Comparison of ENCODE assay signal across 10 cellular contexts in genomic region chr6:42970859-42971612, GRCh38. TPM values are rescaled to one million over a fixed set of nuclear protein-coding genes. Genes with fewer than 3 reads are reported as not detected.
A peak's percentile ranks its signal among the peaks of the same experiment; 100 is the strongest.
DNase-seq lines count a peak whose midpoint lies in the region; ATAC-seq, FAIRE-seq and TF ChIP-seq lines count a peak whose summit lies in the region.
"Had no signal": no experiment of that assay in that cellular context is flagged by ENCODE, and none has a peak within 500 bp of the region (broad histone marks: within the 10 kb centered on the region; RNA-seq: fewer than 3 reads in every experiment).

No MANE protein-coding gene starts in this region.

- TF ChIP-seq CTCF in Calu3 (IDR thresholded peaks at IDR 0.05; ENCODE audit: unreplicated experiment) (no peak), HepG2 (CRISPR knock-in tag; IDR thresholded peaks at IDR 0.05) (no peak), lower lobe of right lung (IDR thresholded peaks at IDR 0.05) (no peak)

- BruUV-seq in Calu3 (replicated peaks; lab: Mats Ljungman, UMichigan) (no TSS peak), HepG2 (replicated peaks; lab: Mats Ljungman, UMichigan) (no TSS peak)

- no peak overlapping the region for H3K9ac ChIP-seq in HUES48 (ENCODE audit: low read depth, low read length)
- H3K9ac ChIP-seq in HepG2 (ENCODE audit: insufficient read depth, low read depth, low read length): no peak overlapping the region

- peaks cover 3% of the 10 kb centered on the region for H3K36me3 ChIP-seq in HUES48 (ENCODE audit: control insufficient read depth, insufficient read depth, low read length)
- no peaks in the 10 kb centered on the region for H3K36me3 ChIP-seq in HepG2 (replicated peaks in 1 of 2; ENCODE audit: control insufficient read depth in 1 of 2, insufficient read depth in 2 of 2, low read length in 2 of 2)
- peaks cover 44% of the 10 kb centered on the region for H3K36me3 ChIP-seq in lower lobe of right lung

- TF ChIP-seq EP300 in HepG2 (IDR thresholded peaks at IDR 0.05; ENCODE audit: low read depth in 2 of 2, low read length in 2 of 2) (no peak), HepG2 (CRISPR knock-in tag; IDR thresholded peaks at IDR 0.05; ENCODE audit: borderline replicate concordance) (no peak)

- DNase-seq in Calu3 (peak; percentile 15), HepG2 (ENCODE audit: low spot score) (peak; percentile 32), NCI-H146 treated with DMSO at 0.1 percent for 48 hours (lab: John Stamatoyannopoulos, UW; ENCODE audit: unreplicated experiment) (no peak), GF-D8 (lab: John Stamatoyannopoulos, UW) (no peak), lower lobe of right lung (no peak)
- DNase-seq in activated T-helper 2 cell treated with anti-CD3 and anti-CD28 coated beads, Interferon-gamma antibody, Interleukin-2, Interleukin-4, amounts not matched to agents 10 μg/mL and 5 μg/mL and 100 μg/mL, durations not matched to agents 14 hours and 24 hours and 36 hours (ENCODE audit: low spot score): no peak
- DNase-seq in effector CD8-positive, alpha-beta T cell (lab: John Stamatoyannopoulos, UW): no peak
- DNase-seq: activated effector memory CD4-positive, alpha-beta T cell treated with Interleukin-2 at 50 U/mL for 16 hours had no signal

- H3K27me3 ChIP-seq in HUES48 (ENCODE audit: control insufficient read depth, insufficient read depth, low read length): no peaks in the 10 kb centered on the region
- no peaks in the 10 kb centered on the region for H3K27me3 ChIP-seq in HepG2 (ENCODE audit: control insufficient read depth in 1 of 2, insufficient read depth in 2 of 2, low read length in 2 of 2)
- no peaks in the 10 kb centered on the region for H3K27me3 ChIP-seq in lower lobe of right lung (ENCODE audit: low read depth)

- intact Hi-C loops in Calu3 (cut with micrococcal nuclease; ENCODE audit: unreplicated experiment): no loop called here
- intact Hi-C loops in activated T-helper 2 cell treated with anti-CD3 and anti-CD28 coated beads, Interferon-gamma antibody, Interleukin-2, Interleukin-4, amounts not matched to agents 10 μg/mL and 5 μg/mL and 100 μg/mL, durations not matched to agents 14 hours and 24 hours and 36 hours (cut with micrococcal nuclease): no loop called here
- intact Hi-C loops in HepG2 (cut with micrococcal nuclease; ENCODE audit: unreplicated experiment): loop anchor here (2.0 kb wide), 1 partner anchor 42 kb away; the partner anchor contains the start of gene CNPY3
- intact Hi-C loops in lower lobe of right lung (cut with DNase I): no loop called here

- WGBS in HepG2 (ENCODE audit: low lambda C conversion rate): 70% methylated on average over 4 of the region's 4 CpGs

- no peaks in the 10 kb centered on the region for H3K79me2 ChIP-seq in HepG2 (ENCODE audit: insufficient read depth, low read length)

- H3K36me3 Mint-ChIP-seq in Calu3 (ENCODE audit: insufficient read depth, unreplicated experiment): peaks cover 18% of the 10 kb centered on the region
- peaks cover 30% of the 10 kb centered on the region for H3K36me3 Mint-ChIP-seq in activated T-helper 2 cell treated with anti-CD3 and anti-CD28 coated beads, Interferon-gamma antibody, Interleukin-2, Interleukin-4, amounts not matched to agents 10 μg/mL and 5 μg/mL and 100 μg/mL, durations not matched to agents 14 hours and 24 hours and 36 hours (ENCODE audit: low read depth)

- no peak overlapping the region for H3K4me3 ChIP-seq in HUES48 (ENCODE audit: low read depth, low read length)
- no peak overlapping the region for H3K4me3 ChIP-seq in HepG2 (replicated peaks in 1 of 3; ENCODE audit: insufficient read depth in 1 of 3, low read depth in 2 of 3, low read length in 3 of 3)
- H3K4me3 ChIP-seq in lower lobe of right lung: no peak overlapping the region

- H3K9me3 ChIP-seq in HUES48 (ENCODE audit: control insufficient read depth, insufficient read depth, low read length) (no peaks in the 10 kb centered on the region), HepG2 (ENCODE audit: low read length) (no peaks in the 10 kb centered on the region), lower lobe of right lung (no peaks in the 10 kb centered on the region)

- FAIRE-seq in HepG2 (lab: Jason Lieb, UNC): no peak
- FAIRE-seq: keratinocyte had no signal

- peaks cover 18% of the 10 kb centered on the region for H3K4me1 Mint-ChIP-seq in Calu3 (ENCODE audit: low read depth, unreplicated experiment)
- H3K4me1 Mint-ChIP-seq in activated T-helper 2 cell treated with anti-CD3 and anti-CD28 coated beads, Interferon-gamma antibody, Interleukin-2, Interleukin-4, amounts not matched to agents 10 μg/mL and 5 μg/mL and 100 μg/mL, durations not matched to agents 14 hours and 24 hours and 36 hours (ENCODE audit: low read depth): peaks cover 10% of the 10 kb centered on the region

- CTCF ChIA-PET in Calu3 (lab: Charles Lee): interaction anchor here (0.6 to 1.4 kb wide), 5 partner anchors 13 to 230 kb away, joined by 3 to 5 read pairs (median 3); partner anchors contain the start of gene PPP2R5D
- CTCF ChIA-PET in HepG2 (lab: Yijun Ruan, JAX; ENCODE audit: low intra/inter-chr PET ratio, low total read pairs): no interaction called here

- no peak overlapping the region for H2AFZ ChIP-seq in HepG2 (ENCODE audit: low read length)

- H3K9me3 Mint-ChIP-seq in Calu3 (ENCODE audit: low read depth, unreplicated experiment): no peaks in the 10 kb centered on the region
- no peaks in the 10 kb centered on the region for H3K9me3 Mint-ChIP-seq in activated T-helper 2 cell treated with anti-CD3 and anti-CD28 coated beads, Interferon-gamma antibody, Interleukin-2, Interleukin-4, amounts not matched to agents 10 μg/mL and 5 μg/mL and 100 μg/mL, durations not matched to agents 14 hours and 24 hours and 36 hours

- ATAC-seq in HepG2 (peak; percentile 39), lower lobe of right lung (no peak)

- no peak overlapping the region for H3K4me3 Mint-ChIP-seq in Calu3 (ENCODE audit: low read depth, unreplicated experiment)
- no peak overlapping the region for H3K4me3 Mint-ChIP-seq in activated T-helper 2 cell treated with anti-CD3 and anti-CD28 coated beads, Interferon-gamma antibody, Interleukin-2, Interleukin-4, amounts not matched to agents 10 μg/mL and 5 μg/mL and 100 μg/mL, durations not matched to agents 14 hours and 24 hours and 36 hours (ENCODE audit: low read depth)

- peak overlapping the region; percentile 29 for H3K27ac ChIP-seq in HUES48 (ENCODE audit: low read depth, low read length)
- H3K27ac ChIP-seq in HepG2 (ENCODE audit: extremely low read length, insufficient read depth, low read length): peak overlapping the region; percentile 30
- H3K27ac ChIP-seq in lower lobe of right lung: no peak overlapping the region

- in situ Hi-C loops in HepG2 (cut with HindIII; ENCODE audit: extremely low pct_ligation_motif_present, low pct_unique_long_range_greater_than_20kb): no loop called here

- no peak for TF ChIP-seq POLR2A in HepG2 (IDR thresholded peaks at IDR 0.05; ENCODE audit: insufficient read depth in 1 of 2, low read depth in 2 of 2, low read length in 2 of 2)

- H3K4me2 ChIP-seq in HepG2 (ENCODE audit: low read depth, low read length): no peak overlapping the region

- POLR2A ChIA-PET in HepG2 (lab: Yijun Ruan, JAX): interaction anchor here (0.6 to 3.4 kb wide), 10 partner anchors 8 to 89 kb away, joined by 3 to 38 read pairs (median 8); partner anchors contain the start of genes CNPY3, CUL7, KLHDC3 and MEA1

- H3K27ac Mint-ChIP-seq in Calu3 (ENCODE audit: unreplicated experiment): no peak overlapping the region
- peak overlapping the region; percentile 12 for H3K27ac Mint-ChIP-seq in activated T-helper 2 cell treated with anti-CD3 and anti-CD28 coated beads, Interferon-gamma antibody, Interleukin-2, Interleukin-4, amounts not matched to agents 10 μg/mL and 5 μg/mL and 100 μg/mL, durations not matched to agents 14 hours and 24 hours and 36 hours

- no peak for TF ChIP-seq RAD21 in HepG2 (CRISPR knock-in tag; IDR thresholded peaks at IDR 0.05)

- H4K20me1 ChIP-seq in HepG2 (ENCODE audit: insufficient read depth, low read length): no peaks in the 10 kb centered on the region

- H3K27me3 Mint-ChIP-seq in Calu3 (ENCODE audit: unreplicated experiment): no peaks in the 10 kb centered on the region
- no peaks in the 10 kb centered on the region for H3K27me3 Mint-ChIP-seq in activated T-helper 2 cell treated with anti-CD3 and anti-CD28 coated beads, Interferon-gamma antibody, Interleukin-2, Interleukin-4, amounts not matched to agents 10 μg/mL and 5 μg/mL and 100 μg/mL, durations not matched to agents 14 hours and 24 hours and 36 hours (ENCODE audit: low read depth)

- no peaks in the 10 kb centered on the region; the same call in 1 of the 2 replicates for H3K4me1 ChIP-seq in HUES48 (ENCODE audit: control insufficient read depth, insufficient read depth, low read length)
- H3K4me1 ChIP-seq in HepG2 (ENCODE audit: insufficient read depth, low read length): peaks cover 39% of the 10 kb centered on the region
- H3K4me1 ChIP-seq in lower lobe of right lung: no peaks in the 10 kb centered on the region

RNA-seq across cellular contexts. Expression of gene PEX6, which starts 7.9 kb away (rescaled TPM):
- 27.8 and 28.4 TPM in 2 replicates for total RNA-seq in Calu3 (2022)
- 26.0 and 27.8 TPM in 2 replicates for total RNA-seq in activated T-helper 2 cell treated with anti-CD3 and anti-CD28 coated beads, Interferon-gamma antibody, Interleukin-2, Interleukin-4, amounts not matched to agents 10 μg/mL and 5 μg/mL and 100 μg/mL, durations not matched to agents 14 hours and 24 hours and 36 hours
- total RNA-seq in HepG2 (2016; rRNA removed; fragmentation: Illumina TruSeq; extraction: Trizol): 3.6 and 5.1 TPM in 2 replicates
- 0.61 and 1.2 TPM in 2 replicates for total RNA-seq in HepG2 (2016; cell fraction: cytosol; rRNA removed; fragmentation: Illumina TruSeq; extraction: Trizol; ENCODE audit: low read depth)
- total RNA-seq in HepG2 (2016; cell fraction: insoluble cytoplasmic fraction; rRNA removed; fragmentation: Illumina TruSeq; extraction: Trizol): 2.9 and 4.9 TPM in 2 replicates
- total RNA-seq in HepG2 (2016; cell fraction: membrane; rRNA removed; fragmentation: Illumina TruSeq; extraction: Trizol): 2.1 TPM in 2 replicates
- total RNA-seq in HepG2 (2016; cell fraction: nucleus; rRNA removed; fragmentation: Illumina TruSeq; extraction: Trizol): 5.5 and 5.6 TPM in 2 replicates
- 6.7 and 8.5 TPM in 2 replicates for polyA plus RNA-seq in HepG2 (2011; rRNA removed)
- 5.0 and 6.5 TPM in 2 replicates for polyA plus RNA-seq in HepG2 (2011; cell fraction: cytosol; rRNA removed)
- polyA plus RNA-seq in HepG2 (2011; cell fraction: nucleus; rRNA removed): 46.4 and 54.7 TPM in 2 replicates
- polyA plus RNA-seq in HepG2 (2012): 8.5 and 12.2 TPM in 2 replicates
- polyA plus RNA-seq in HepG2 (2016; cell fraction: cytosol; fragmentation: Illumina TruSeq; extraction: Trizol; ENCODE audit: low read depth): 0.38 and 0.54 TPM in 2 replicates
- polyA plus RNA-seq in HepG2 (2016; cell fraction: insoluble cytoplasmic fraction; fragmentation: Illumina TruSeq; extraction: Trizol; ENCODE audit: low read depth): 2.3 and 3.1 TPM in 2 replicates
- polyA plus RNA-seq in HepG2 (2016; cell fraction: membrane; fragmentation: Illumina TruSeq; extraction: Trizol; ENCODE audit: low read depth): 1.00 and 1.0 TPM in 2 replicates
- polyA plus RNA-seq in HepG2 (2016; cell fraction: nucleus; fragmentation: Illumina TruSeq; extraction: Trizol; ENCODE audit: insufficient read depth, low read depth): 8.5 and 8.9 TPM in 2 replicates
- polyA minus RNA-seq in HepG2 (2011; rRNA and poly(A)+ RNA removed; ENCODE audit: low replicate concordance): 13.3 and 14.3 TPM in 2 replicates
- 4.7 and 7.1 TPM in 2 replicates for polyA minus RNA-seq in HepG2 (2011; cell fraction: cytosol; rRNA and poly(A)+ RNA removed)
- 7.8 and 8.2 TPM in 2 replicates for polyA minus RNA-seq in HepG2 (2011; cell fraction: nucleus; rRNA and poly(A)+ RNA removed)
- 33.3 TPM for total RNA-seq in lower lobe of right lung

RNA-seq across cellular contexts. Expression of gene GNMT, which starts 10.5 kb away (rescaled TPM):
- total RNA-seq in Calu3 (2022): 0.45 TPM in 1 of 2 replicates, not detected in the other
- 0.62 and 0.69 TPM in 2 replicates for total RNA-seq in activated T-helper 2 cell treated with anti-CD3 and anti-CD28 coated beads, Interferon-gamma antibody, Interleukin-2, Interleukin-4, amounts not matched to agents 10 μg/mL and 5 μg/mL and 100 μg/mL, durations not matched to agents 14 hours and 24 hours and 36 hours
- 7.0 and 7.3 TPM in 2 replicates for total RNA-seq in HepG2 (2016; rRNA removed; fragmentation: Illumina TruSeq; extraction: Trizol)
- total RNA-seq in HepG2 (2016; cell fraction: cytosol; rRNA removed; fragmentation: Illumina TruSeq; extraction: Trizol; ENCODE audit: low read depth): 3.1 and 3.3 TPM in 2 replicates
- total RNA-seq in HepG2 (2016; cell fraction: insoluble cytoplasmic fraction; rRNA removed; fragmentation: Illumina TruSeq; extraction: Trizol): 6.8 and 9.0 TPM in 2 replicates
- 3.4 and 3.5 TPM in 2 replicates for total RNA-seq in HepG2 (2016; cell fraction: membrane; rRNA removed; fragmentation: Illumina TruSeq; extraction: Trizol)
- 3.4 and 3.9 TPM in 2 replicates for total RNA-seq in HepG2 (2016; cell fraction: nucleus; rRNA removed; fragmentation: Illumina TruSeq; extraction: Trizol)
- polyA plus RNA-seq in HepG2 (2011; rRNA removed): 2.8 and 3.8 TPM in 2 replicates
- 4.4 and 5.1 TPM in 2 replicates for polyA plus RNA-seq in HepG2 (2011; cell fraction: cytosol; rRNA removed)
- polyA plus RNA-seq in HepG2 (2011; cell fraction: nucleus; rRNA removed): 3.3 and 3.5 TPM in 2 replicates
- 1.8 and 3.1 TPM in 2 replicates for polyA plus RNA-seq in HepG2 (2012)
- 2.8 and 3.0 TPM in 2 replicates for polyA plus RNA-seq in HepG2 (2016; cell fraction: cytosol; fragmentation: Illumina TruSeq; extraction: Trizol; ENCODE audit: low read depth)
- polyA plus RNA-seq in HepG2 (2016; cell fraction: insoluble cytoplasmic fraction; fragmentation: Illumina TruSeq; extraction: Trizol; ENCODE audit: low read depth): 7.2 and 7.5 TPM in 2 replicates
- polyA plus RNA-seq in HepG2 (2016; cell fraction: membrane; fragmentation: Illumina TruSeq; extraction: Trizol; ENCODE audit: low read depth): 2.2 and 2.4 TPM in 2 replicates
- 6.3 and 6.4 TPM in 2 replicates for polyA plus RNA-seq in HepG2 (2016; cell fraction: nucleus; fragmentation: Illumina TruSeq; extraction: Trizol; ENCODE audit: insufficient read depth, low read depth)
- polyA minus RNA-seq in HepG2 (2011; rRNA and poly(A)+ RNA removed; ENCODE audit: low replicate concordance): 0.33 and 2.7 TPM in 2 replicates
- polyA minus RNA-seq in HepG2 (2011; cell fraction: cytosol; rRNA and poly(A)+ RNA removed): 0.79 and 1.4 TPM in 2 replicates
- polyA minus RNA-seq in HepG2 (2011; cell fraction: nucleus; rRNA and poly(A)+ RNA removed): 0.52 and 0.62 TPM in 2 replicates
- total RNA-seq in lower lobe of right lung: 2.4 TPM

RNA-seq across cellular contexts. Expression of gene PPP2R5D, which starts 13.3 kb away (rescaled TPM):
- total RNA-seq in Calu3 (2022): 49.4 and 55.8 TPM in 2 replicates
- 62.7 and 63.2 TPM in 2 replicates for total RNA-seq in activated T-helper 2 cell treated with anti-CD3 and anti-CD28 coated beads, Interferon-gamma antibody, Interleukin-2, Interleukin-4, amounts not matched to agents 10 μg/mL and 5 μg/mL and 100 μg/mL, durations not matched to agents 14 hours and 24 hours and 36 hours
- total RNA-seq in HepG2 (2016; rRNA removed; fragmentation: Illumina TruSeq; extraction: Trizol): 55.6 and 60.4 TPM in 2 replicates
- 8.7 and 10.0 TPM in 2 replicates for total RNA-seq in HepG2 (2016; cell fraction: cytosol; rRNA removed; fragmentation: Illumina TruSeq; extraction: Trizol; ENCODE audit: low read depth)
- total RNA-seq in HepG2 (2016; cell fraction: insoluble cytoplasmic fraction; rRNA removed; fragmentation: Illumina TruSeq; extraction: Trizol): 50.4 and 57.8 TPM in 2 replicates
- 26.0 and 26.2 TPM in 2 replicates for total RNA-seq in HepG2 (2016; cell fraction: membrane; rRNA removed; fragmentation: Illumina TruSeq; extraction: Trizol)
- total RNA-seq in HepG2 (2016; cell fraction: nucleus; rRNA removed; fragmentation: Illumina TruSeq; extraction: Trizol): 32.7 and 35.1 TPM in 2 replicates
- 39.4 and 53.7 TPM in 2 replicates for polyA plus RNA-seq in HepG2 (2011; rRNA removed)
- 41.3 and 44.3 TPM in 2 replicates for polyA plus RNA-seq in HepG2 (2011; cell fraction: cytosol; rRNA removed)
- polyA plus RNA-seq in HepG2 (2011; cell fraction: nucleus; rRNA removed): 50.5 and 51.8 TPM in 2 replicates
- 34.9 and 36.8 TPM in 2 replicates for polyA plus RNA-seq in HepG2 (2012)
- 7.3 and 8.1 TPM in 2 replicates for polyA plus RNA-seq in HepG2 (2016; cell fraction: cytosol; fragmentation: Illumina TruSeq; extraction: Trizol; ENCODE audit: low read depth)
- polyA plus RNA-seq in HepG2 (2016; cell fraction: insoluble cytoplasmic fraction; fragmentation: Illumina TruSeq; extraction: Trizol; ENCODE audit: low read depth): 57.4 and 66.7 TPM in 2 replicates
- polyA plus RNA-seq in HepG2 (2016; cell fraction: membrane; fragmentation: Illumina TruSeq; extraction: Trizol; ENCODE audit: low read depth): 15.9 and 19.4 TPM in 2 replicates
- 64.1 and 68.3 TPM in 2 replicates for polyA plus RNA-seq in HepG2 (2016; cell fraction: nucleus; fragmentation: Illumina TruSeq; extraction: Trizol; ENCODE audit: insufficient read depth, low read depth)
- polyA minus RNA-seq in HepG2 (2011; rRNA and poly(A)+ RNA removed; ENCODE audit: low replicate concordance): 93.1 and 95.5 TPM in 2 replicates
- polyA minus RNA-seq in HepG2 (2011; cell fraction: cytosol; rRNA and poly(A)+ RNA removed): 33.1 and 38.4 TPM in 2 replicates
- polyA minus RNA-seq in HepG2 (2011; cell fraction: nucleus; rRNA and poly(A)+ RNA removed): 16.5 and 18.2 TPM in 2 replicates
- total RNA-seq in lower lobe of right lung: 24.5 TPM

RNA-seq across cellular contexts. Expression of gene CNPY3, which starts 41.8 kb away (rescaled TPM):
- total RNA-seq in Calu3 (2022): 57.9 and 60.7 TPM in 2 replicates
- total RNA-seq in activated T-helper 2 cell treated with anti-CD3 and anti-CD28 coated beads, Interferon-gamma antibody, Interleukin-2, Interleukin-4, amounts not matched to agents 10 μg/mL and 5 μg/mL and 100 μg/mL, durations not matched to agents 14 hours and 24 hours and 36 hours: 51.3 and 53.1 TPM in 2 replicates
- 31.4 and 60.2 TPM in 2 replicates for total RNA-seq in HepG2 (2016; rRNA removed; fragmentation: Illumina TruSeq; extraction: Trizol)
- total RNA-seq in HepG2 (2016; cell fraction: cytosol; rRNA removed; fragmentation: Illumina TruSeq; extraction: Trizol; ENCODE audit: low read depth): 25.4 and 31.7 TPM in 2 replicates
- total RNA-seq in HepG2 (2016; cell fraction: insoluble cytoplasmic fraction; rRNA removed; fragmentation: Illumina TruSeq; extraction: Trizol): 32.0 and 60.7 TPM in 2 replicates
- total RNA-seq in HepG2 (2016; cell fraction: membrane; rRNA removed; fragmentation: Illumina TruSeq; extraction: Trizol): 38.9 and 45.0 TPM in 2 replicates
- total RNA-seq in HepG2 (2016; cell fraction: nucleus; rRNA removed; fragmentation: Illumina TruSeq; extraction: Trizol): 42.6 and 49.4 TPM in 2 replicates
- polyA plus RNA-seq in HepG2 (2011; rRNA removed): 38.3 and 42.3 TPM in 2 replicates
- polyA plus RNA-seq in HepG2 (2011; cell fraction: cytosol; rRNA removed): 43.4 and 51.8 TPM in 2 replicates
- polyA plus RNA-seq in HepG2 (2011; cell fraction: nucleus; rRNA removed): 30.8 and 35.3 TPM in 2 replicates
- 51.7 and 54.0 TPM in 2 replicates for polyA plus RNA-seq in HepG2 (2012)
- 38.7 and 48.0 TPM in 2 replicates for polyA plus RNA-seq in HepG2 (2016; cell fraction: cytosol; fragmentation: Illumina TruSeq; extraction: Trizol; ENCODE audit: low read depth)
- 35.6 and 38.7 TPM in 2 replicates for polyA plus RNA-seq in HepG2 (2016; cell fraction: insoluble cytoplasmic fraction; fragmentation: Illumina TruSeq; extraction: Trizol; ENCODE audit: low read depth)
- polyA plus RNA-seq in HepG2 (2016; cell fraction: membrane; fragmentation: Illumina TruSeq; extraction: Trizol; ENCODE audit: low read depth): 44.3 and 50.0 TPM in 2 replicates
- 94.9 and 101 TPM in 2 replicates for polyA plus RNA-seq in HepG2 (2016; cell fraction: nucleus; fragmentation: Illumina TruSeq; extraction: Trizol; ENCODE audit: insufficient read depth, low read depth)
- 28.5 and 45.2 TPM in 2 replicates for polyA minus RNA-seq in HepG2 (2011; rRNA and poly(A)+ RNA removed; ENCODE audit: low replicate concordance)
- 16.2 and 20.4 TPM in 2 replicates for polyA minus RNA-seq in HepG2 (2011; cell fraction: cytosol; rRNA and poly(A)+ RNA removed)
- polyA minus RNA-seq in HepG2 (2011; cell fraction: nucleus; rRNA and poly(A)+ RNA removed): 9.7 and 11.9 TPM in 2 replicates
- total RNA-seq in lower lobe of right lung: 84.0 TPM

RNA-seq across cellular contexts. Expression of gene MEA1, which starts 42.7 kb away (rescaled TPM):
- 110 and 115 TPM in 2 replicates for total RNA-seq in Calu3 (2022)
- total RNA-seq in activated T-helper 2 cell treated with anti-CD3 and anti-CD28 coated beads, Interferon-gamma antibody, Interleukin-2, Interleukin-4, amounts not matched to agents 10 μg/mL and 5 μg/mL and 100 μg/mL, durations not matched to agents 14 hours and 24 hours and 36 hours: 90.9 and 91.2 TPM in 2 replicates
- total RNA-seq in HepG2 (2016; rRNA removed; fragmentation: Illumina TruSeq; extraction: Trizol): 86.2 and 110 TPM in 2 replicates
- total RNA-seq in HepG2 (2016; cell fraction: cytosol; rRNA removed; fragmentation: Illumina TruSeq; extraction: Trizol; ENCODE audit: low read depth): 73.4 and 74.1 TPM in 2 replicates
- total RNA-seq in HepG2 (2016; cell fraction: insoluble cytoplasmic fraction; rRNA removed; fragmentation: Illumina TruSeq; extraction: Trizol): 91.8 and 113 TPM in 2 replicates
- 73.5 and 81.5 TPM in 2 replicates for total RNA-seq in HepG2 (2016; cell fraction: membrane; rRNA removed; fragmentation: Illumina TruSeq; extraction: Trizol)
- 28.1 and 30.3 TPM in 2 replicates for total RNA-seq in HepG2 (2016; cell fraction: nucleus; rRNA removed; fragmentation: Illumina TruSeq; extraction: Trizol)
- 75.6 and 76.6 TPM in 2 replicates for polyA plus RNA-seq in HepG2 (2011; rRNA removed)
- polyA plus RNA-seq in HepG2 (2011; cell fraction: cytosol; rRNA removed): 82.4 and 83.4 TPM in 2 replicates
- 22.5 and 25.9 TPM in 2 replicates for polyA plus RNA-seq in HepG2 (2011; cell fraction: nucleus; rRNA removed)
- 72.3 and 76.5 TPM in 2 replicates for polyA plus RNA-seq in HepG2 (2012)
- polyA plus RNA-seq in HepG2 (2016; cell fraction: cytosol; fragmentation: Illumina TruSeq; extraction: Trizol; ENCODE audit: low read depth): 90.9 and 98.9 TPM in 2 replicates
- polyA plus RNA-seq in HepG2 (2016; cell fraction: insoluble cytoplasmic fraction; fragmentation: Illumina TruSeq; extraction: Trizol; ENCODE audit: low read depth): 153 and 161 TPM in 2 replicates
- polyA plus RNA-seq in HepG2 (2016; cell fraction: membrane; fragmentation: Illumina TruSeq; extraction: Trizol; ENCODE audit: low read depth): 89.0 and 95.5 TPM in 2 replicates
- 64.2 and 67.4 TPM in 2 replicates for polyA plus RNA-seq in HepG2 (2016; cell fraction: nucleus; fragmentation: Illumina TruSeq; extraction: Trizol; ENCODE audit: insufficient read depth, low read depth)
- polyA minus RNA-seq in HepG2 (2011; rRNA and poly(A)+ RNA removed; ENCODE audit: low replicate concordance): 46.4 and 87.1 TPM in 2 replicates
- 19.0 and 23.8 TPM in 2 replicates for polyA minus RNA-seq in HepG2 (2011; cell fraction: cytosol; rRNA and poly(A)+ RNA removed)
- 15.2 and 18.8 TPM in 2 replicates for polyA minus RNA-seq in HepG2 (2011; cell fraction: nucleus; rRNA and poly(A)+ RNA removed)
- 44.8 TPM for total RNA-seq in lower lobe of right lung

Comparison
In these comparisons a context has a peak if more than half of its experiments do, and no peak if none do; other contexts are left out.
1. DNase-seq: peak in Calu3 (single experiment) and HepG2 (single experiment); none in activated T-helper 2 cell treated with anti-CD3 and anti-CD28 coated beads, Interferon-gamma antibody, Interleukin-2, Interleukin-4, amounts not matched to agents 10 μg/mL and 5 μg/mL and 100 μg/mL, durations not matched to agents 14 hours and 24 hours and 36 hours (single experiment), effector CD8-positive, alpha-beta T cell (single experiment), NCI-H146 treated with DMSO at 0.1 percent for 48 hours (single experiment), GF-D8 (single experiment) and lower lobe of right lung (single experiment).